11 cellular contexts compared by ENCODE assay signal in genomic region chr3:126288314-126288713, GRCh38.
DNase-seq lines count a peak whose midpoint lies in the region; ATAC-seq and TF ChIP-seq lines count a peak whose summit lies in the region.
"Had no signal": no experiment of that assay in that cellular context is flagged by ENCODE, and none has a peak within 500 bp of the region (broad histone marks: within the 10 kb centered on the region; RNA-seq: fewer than 3 reads in every experiment).

No MANE protein-coding gene starts in this region.

- H3K27me3 ChIP-seq in adipocyte (replicated peaks; ENCODE audit: control insufficient read depth, insufficient read depth, low read length) (peaks cover 4% of the 10 kb centered on the region), gastroesophageal sphincter (no peaks in the 10 kb centered on the region), testis (no peaks in the 10 kb centered on the region)

- ATAC-seq in gastroesophageal sphincter (no peak), HG03439 (IDR thresholded peaks at IDR 0.05; ENCODE audit: unreplicated experiment) (no peak)
- ATAC-seq: activated CD8-positive, alpha-beta T cell treated with anti-CD3 and anti-CD28 coated beads for 36 hours had no signal

- H3K4me1 ChIP-seq in adipocyte (ENCODE audit: control insufficient read depth, insufficient read depth, low read length), result peaks cover 17% of the 10 kb centered on the region
- peaks cover 9 to 36% (median 16%) of the 10 kb centered on the region in 3 donors for H3K4me1 ChIP-seq in gastroesophageal sphincter
- peaks cover 6% of the 10 kb centered on the region for H3K4me1 ChIP-seq in testis

- peak overlapping the region; percentile 88 to 95 (median 94) for H3K27ac ChIP-seq in gastroesophageal sphincter
- H3K27ac ChIP-seq in testis, result no peak overlapping the region

- H3K36me3 ChIP-seq in adipocyte (ENCODE audit: control insufficient read depth, insufficient read depth, low read length, severe bottlenecking), result no peaks in the 10 kb centered on the region
- H3K36me3 ChIP-seq in gastroesophageal sphincter, result no peaks in the 10 kb centered on the region
- no peaks in the 10 kb centered on the region for H3K36me3 ChIP-seq in testis (ENCODE audit: low read depth, missing control alignments)

- WGBS in gastroesophageal sphincter (ENCODE audit: low coverage in 1 of 2), 2 donors, result 57 to 70% methylated on average over 7 to 8 of the region's 20 CpGs
- WGBS in testis, 2 donors, result 51 to 53% methylated on average over 18 of the region's 20 CpGs

- TF ChIP-seq POLR2A in gastroesophageal sphincter (IDR thresholded peaks at IDR 0.05), result no peak
- TF ChIP-seq POLR2A in testis (IDR thresholded peaks at IDR 0.05), result no peak

- no peak for TF ChIP-seq CTCF in gastroesophageal sphincter (IDR thresholded peaks at IDR 0.05)
- TF ChIP-seq CTCF in testis (IDR thresholded peaks at IDR 0.05), result no peak

- intact Hi-C loops in testis (cut with DNase I; ENCODE audit: low total_unique reads), result no loop called here

- H3K9me3 ChIP-seq in adipocyte (ENCODE audit: control insufficient read depth, low read length) (no peaks in the 10 kb centered on the region), gastroesophageal sphincter (no peaks in the 10 kb centered on the region), testis (no peaks in the 10 kb centered on the region)

- no peak for TF ChIP-seq EP300 in gastroesophageal sphincter (IDR thresholded peaks at IDR 0.05)

- peak overlapping the region; percentile 80 for H3K9ac ChIP-seq in adipocyte (ENCODE audit: low read length)

- DNase-seq in adipocyte (ENCODE audit: low read depth), result no peak
- peak; percentile 33 for DNase-seq in midbrain (lab: John Stamatoyannopoulos, UW)
- peak; percentile 36 for DNase-seq in testis
- DNase-seq in RKO (ENCODE audit: low spot score), result no peak
- DNase-seq in NCI-H345 (lab: John Stamatoyannopoulos, UW), result no peak
- DNase-seq: activated CD8-positive, alpha-beta T cell treated with anti-CD3 and anti-CD28 coated beads for 36 hours; activated naive CD8-positive, alpha-beta T cell treated with anti-CD3 and anti-CD28 coated beads, Interleukin-2, amount 10 ng/mL, durations not matched to agents 7 days and 5 days; KBM-7; stimulated activated CD4-positive, alpha-beta T cell treated with anti-CD3 and anti-CD28 coated beads, Interleukin-2, amount 100 ng/mL, for 48 hours had no signal

- peak overlapping the region; percentile 77 for H3K4me3 ChIP-seq in adipocyte (ENCODE audit: low read length)
- peak overlapping the region in 1 of 2 donors; percentile 54 for H3K4me3 ChIP-seq in gastroesophageal sphincter
- peak overlapping the region in 1 of 2 donors; percentile 42 for H3K4me3 ChIP-seq in testis

Comparison
In these comparisons a context has a peak if more than half of its experiments do, and no peak if none do; other contexts are left out.
1. DNase-seq: peak in midbrain (single experiment) and testis (single experiment); none in adipocyte (single experiment), RKO (single experiment) and NCI-H345 (single experiment).
2. H3K27ac ChIP-seq: peak in gastroesophageal sphincter (4 of 4); none in testis (0 of 2).